8 cellular contexts compared by ENCODE assay signal in genomic region chr1:46043491-46044017, GRCh38.
A peak's percentile ranks its signal among the peaks of the same experiment; 100 is the strongest.
DNase-seq lines count a peak whose midpoint lies in the region; ATAC-seq and TF ChIP-seq lines count a peak whose summit lies in the region.

No MANE protein-coding gene starts in this region.

- H3K27ac ChIP-seq in HL-60 (replicated peaks) (peak overlapping the region; percentile 54), esophagus muscularis mucosa (replicated peaks in 1 of 4) (no peak overlapping the region), tibial artery (no peak overlapping the region)

- DNase-seq in HL-60 (ENCODE audit: low read depth in 1 of 2, low spot score in 1 of 2), result peak; percentile 67 to 95
- DNase-seq in esophagus muscularis mucosa (ENCODE audit: extremely low spot score), result peak; percentile 64
- no peak for DNase-seq in tibial artery
- no peak for DNase-seq in SW 1271 (lab: John Stamatoyannopoulos, UW)
- no peak for DNase-seq in DMS53 (lab: John Stamatoyannopoulos, UW)
- DNase-seq in foreskin fibroblast, result no peak

- TF ChIP-seq POLR2A in esophagus muscularis mucosa (IDR thresholded peaks at IDR 0.05; ENCODE audit: low read depth), result no peak

- ATAC-seq in GM18499 (IDR thresholded peaks at IDR 0.05; ENCODE audit: insufficient read depth, unreplicated experiment), result peak; percentile 91
- peak; percentile 81 for ATAC-seq in GM21619 (IDR thresholded peaks at IDR 0.05; ENCODE audit: unreplicated experiment)

- no peaks in the 10 kb centered on the region for H3K9me3 ChIP-seq in esophagus muscularis mucosa
- no peaks in the 10 kb centered on the region for H3K9me3 ChIP-seq in tibial artery

- peaks cover 20 to 43% (median 29%) of the 10 kb centered on the region in 4 donors for H3K4me1 ChIP-seq in esophagus muscularis mucosa
- peaks cover 0 to 6% (median 0%) of the 10 kb centered on the region in 4 donors for H3K4me1 ChIP-seq in tibial artery

- 55% methylated on average over 10 of the region's 10 CpGs for WGBS in esophagus muscularis mucosa

- H3K4me3 ChIP-seq in HL-60 (replicated peaks; ENCODE audit: insufficient read depth, low read length), result no peak overlapping the region
- H3K4me3 ChIP-seq in esophagus muscularis mucosa, result no peak overlapping the region
- no peak overlapping the region for H3K4me3 ChIP-seq in tibial artery
- H3K4me3 ChIP-seq in foreskin fibroblast (ENCODE audit: low read depth in 1 of 2, low read length in 2 of 2), result no peak overlapping the region

- intact Hi-C loops in esophagus muscularis mucosa (cut with DNase I), result loop anchor here (10.0 kb wide), 1 partner anchor 71 kb away; no protein-coding TSS in a partner anchor
- intact Hi-C loops in tibial artery (cut with DNase I; ENCODE audit: low total_unique reads), result no loop called here

- TF ChIP-seq CTCF in HL-60 (IDR thresholded peaks at IDR 0.05; ENCODE audit: insufficient read depth, low read length) (no peak), esophagus muscularis mucosa (IDR thresholded peaks at IDR 0.05) (no peak), tibial artery (IDR thresholded peaks at IDR 0.05) (no peak), foreskin fibroblast (IDR thresholded peaks at IDR 0.05; ENCODE audit: low read depth, low read length) (no peak)

- H3K27me3 ChIP-seq in HL-60 (ENCODE audit: insufficient read depth, poor library complexity, severe bottlenecking) (no peaks in the 10 kb centered on the region), esophagus muscularis mucosa (no peaks in the 10 kb centered on the region), tibial artery (no peaks in the 10 kb centered on the region)

- peaks cover 0 to 66% (median 10%) of the 10 kb centered on the region in 4 donors for H3K36me3 ChIP-seq in esophagus muscularis mucosa
- peaks cover 0 to 10% (median 0%) of the 10 kb centered on the region in 3 donors for H3K36me3 ChIP-seq in tibial artery

- no peak for TF ChIP-seq EP300 in esophagus muscularis mucosa (IDR thresholded peaks at IDR 0.05)

Comparison
In these comparisons a context has a peak if more than half of its experiments do, and no peak if none do; other contexts are left out.
1. DNase-seq: peak in HL-60 (2 of 2) and esophagus muscularis mucosa (single experiment); none in tibial artery (0 of 2), SW 1271 (0 of 2), DMS53 (single experiment) and foreskin fibroblast (0 of 2).